In the genomic region with DNA sequence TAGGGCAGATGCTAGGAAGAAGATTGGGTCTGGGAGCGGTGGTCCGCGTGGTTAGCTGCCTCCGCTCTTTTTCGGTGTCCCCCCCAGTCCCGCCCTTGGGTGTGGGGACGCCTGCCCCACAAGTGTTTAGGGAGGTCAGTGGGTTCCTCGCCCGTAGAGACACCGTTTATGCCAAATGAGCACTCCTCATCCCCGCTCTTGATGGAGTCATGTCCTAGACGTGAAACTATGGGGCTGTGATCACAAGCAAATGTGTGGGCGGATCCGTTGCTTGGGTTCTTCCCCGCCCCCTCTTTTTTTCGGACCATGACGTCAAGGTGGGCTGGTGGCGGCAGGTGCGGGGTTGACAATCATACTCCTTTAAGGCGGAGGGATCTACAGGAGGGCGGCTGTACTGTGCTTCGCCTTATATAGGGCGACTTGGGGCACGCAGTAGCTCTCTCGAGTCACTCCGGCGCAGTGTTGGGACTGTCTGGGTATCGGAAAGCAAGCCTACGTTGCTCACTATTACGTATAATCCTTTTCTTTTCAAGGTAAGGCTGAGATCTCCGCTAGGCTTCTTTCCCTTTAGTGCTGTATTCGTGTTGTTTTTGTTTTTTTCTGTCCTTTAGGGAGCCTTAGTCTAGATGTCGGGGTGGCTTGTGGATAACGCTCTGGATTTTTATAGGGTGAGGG, we compare ENCODE assay signal across 1 cellular context.
TF ChIP-seq lines count a peak whose summit lies in the region.

A gene (plus strand): TSS at position 439 of the 675 bp plus-strand sequence. CDS start 1,529 bp downstream, outside the sequence.

TF ChIP-seq in K562, 482 proteins besides CTCF, POLR2A, EP300 and RAD21 (continued from another document and continues in another):
- TF ChIP-seq, protein P1, sequence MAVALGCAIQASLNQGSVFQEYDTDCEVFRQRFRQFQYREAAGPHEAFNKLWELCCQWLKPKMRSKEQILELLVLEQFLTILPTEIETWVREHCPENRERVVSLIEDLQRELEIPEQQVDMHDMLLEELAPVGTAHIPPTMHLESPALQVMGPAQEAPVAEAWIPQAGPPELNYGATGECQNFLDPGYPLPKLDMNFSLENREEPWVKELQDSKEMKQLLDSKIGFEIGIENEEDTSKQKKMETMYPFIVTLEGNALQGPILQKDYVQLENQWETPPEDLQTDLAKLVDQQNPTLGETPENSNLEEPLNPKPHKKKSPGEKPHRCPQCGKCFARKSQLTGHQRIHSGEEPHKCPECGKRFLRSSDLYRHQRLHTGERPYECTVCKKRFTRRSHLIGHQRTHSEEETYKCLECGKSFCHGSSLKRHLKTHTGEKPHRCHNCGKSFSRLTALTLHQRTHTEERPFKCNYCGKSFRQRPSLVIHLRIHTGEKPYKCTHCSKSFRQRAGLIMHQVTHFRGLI (CRISPR knock-in tag; IDR thresholded peaks at IDR 0.05) = no peak
- TF ChIP-seq, protein P2, sequence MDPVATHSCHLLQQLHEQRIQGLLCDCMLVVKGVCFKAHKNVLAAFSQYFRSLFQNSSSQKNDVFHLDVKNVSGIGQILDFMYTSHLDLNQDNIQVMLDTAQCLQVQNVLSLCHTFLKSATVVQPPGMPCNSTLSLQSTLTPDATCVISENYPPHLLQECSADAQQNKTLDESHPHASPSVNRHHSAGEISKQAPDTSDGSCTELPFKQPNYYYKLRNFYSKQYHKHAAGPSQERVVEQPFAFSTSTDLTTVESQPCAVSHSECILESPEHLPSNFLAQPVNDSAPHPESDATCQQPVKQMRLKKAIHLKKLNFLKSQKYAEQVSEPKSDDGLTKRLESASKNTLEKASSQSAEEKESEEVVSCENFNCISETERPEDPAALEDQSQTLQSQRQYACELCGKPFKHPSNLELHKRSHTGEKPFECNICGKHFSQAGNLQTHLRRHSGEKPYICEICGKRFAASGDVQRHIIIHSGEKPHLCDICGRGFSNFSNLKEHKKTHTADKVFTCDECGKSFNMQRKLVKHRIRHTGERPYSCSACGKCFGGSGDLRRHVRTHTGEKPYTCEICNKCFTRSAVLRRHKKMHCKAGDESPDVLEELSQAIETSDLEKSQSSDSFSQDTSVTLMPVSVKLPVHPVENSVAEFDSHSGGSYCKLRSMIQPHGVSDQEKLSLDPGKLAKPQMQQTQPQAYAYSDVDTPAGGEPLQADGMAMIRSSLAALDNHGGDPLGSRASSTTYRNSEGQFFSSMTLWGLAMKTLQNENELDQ (CRISPR knock-in tag; IDR thresholded peaks at IDR 0.05; ENCODE audit: borderline replicate concordance) = peak; percentile 89; the same call in 1 of the 2 replicates
- TF ChIP-seq FOXJ2 (tag; IDR thresholded peaks at IDR 0.05) = peak; percentile 64; the same call in 1 of the 2 replicates
- TF ChIP-seq CBX3 (IDR thresholded peaks at IDR 0.05; ENCODE audit: borderline replicate concordance in 1 of 2, low read length in 2 of 2) = peak in 1 of 2 experiments; percentile 87; a peak in 2 of 3 replicates
- TF ChIP-seq KDM1A (IDR thresholded peaks at IDR 0.05) = 0 out of 4 replicates have a peak, but pooled peaks of 1 of the 2 experiments have one; percentile 2
- TF ChIP-seq, protein P3, sequence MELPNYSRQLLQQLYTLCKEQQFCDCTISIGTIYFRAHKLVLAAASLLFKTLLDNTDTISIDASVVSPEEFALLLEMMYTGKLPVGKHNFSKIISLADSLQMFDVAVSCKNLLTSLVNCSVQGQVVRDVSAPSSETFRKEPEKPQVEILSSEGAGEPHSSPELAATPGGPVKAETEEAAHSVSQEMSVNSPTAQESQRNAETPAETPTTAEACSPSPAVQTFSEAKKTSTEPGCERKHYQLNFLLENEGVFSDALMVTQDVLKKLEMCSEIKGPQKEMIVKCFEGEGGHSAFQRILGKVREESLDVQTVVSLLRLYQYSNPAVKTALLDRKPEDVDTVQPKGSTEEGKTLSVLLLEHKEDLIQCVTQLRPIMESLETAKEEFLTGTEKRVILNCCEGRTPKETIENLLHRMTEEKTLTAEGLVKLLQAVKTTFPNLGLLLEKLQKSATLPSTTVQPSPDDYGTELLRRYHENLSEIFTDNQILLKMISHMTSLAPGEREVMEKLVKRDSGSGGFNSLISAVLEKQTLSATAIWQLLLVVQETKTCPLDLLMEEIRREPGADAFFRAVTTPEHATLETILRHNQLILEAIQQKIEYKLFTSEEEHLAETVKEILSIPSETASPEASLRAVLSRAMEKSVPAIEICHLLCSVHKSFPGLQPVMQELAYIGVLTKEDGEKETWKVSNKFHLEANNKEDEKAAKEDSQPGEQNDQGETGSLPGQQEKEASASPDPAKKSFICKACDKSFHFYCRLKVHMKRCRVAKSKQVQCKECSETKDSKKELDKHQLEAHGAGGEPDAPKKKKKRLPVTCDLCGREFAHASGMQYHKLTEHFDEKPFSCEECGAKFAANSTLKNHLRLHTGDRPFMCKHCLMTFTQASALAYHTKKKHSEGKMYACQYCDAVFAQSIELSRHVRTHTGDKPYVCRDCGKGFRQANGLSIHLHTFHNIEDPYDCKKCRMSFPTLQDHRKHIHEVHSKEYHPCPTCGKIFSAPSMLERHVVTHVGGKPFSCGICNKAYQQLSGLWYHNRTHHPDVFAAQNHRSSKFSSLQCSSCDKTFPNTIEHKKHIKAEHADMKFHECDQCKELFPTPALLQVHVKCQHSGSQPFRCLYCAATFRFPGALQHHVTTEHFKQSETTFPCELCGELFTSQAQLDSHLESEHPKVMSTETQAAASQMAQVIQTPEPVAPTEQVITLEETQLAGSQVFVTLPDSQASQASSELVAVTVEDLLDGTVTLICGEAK (IDR thresholded peaks at IDR 0.05) = peak; percentile 58; the same call in 1 of the 2 replicates
- TF ChIP-seq, protein P3 (CRISPR knock-in tag; IDR thresholded peaks at IDR 0.05) = peak; percentile 67; the same call in 1 of the 2 replicates
- 0 out of 2 replicates have a peak, but pooled peaks have one; percentile 61 for TF ChIP-seq ZKSCAN1 (IDR thresholded peaks at IDR 0.05; ENCODE audit: low read depth, low read length)
- peak; percentile 41 for TF ChIP-seq MEIS2 (IDR thresholded peaks at IDR 0.05; ENCODE audit: partially characterized antibody)
- TF ChIP-seq THRAP3 (IDR thresholded peaks at IDR 0.05; ENCODE audit: borderline replicate concordance) = peak; percentile 99
- TF ChIP-seq NONO (IDR thresholded peaks at IDR 0.05; ENCODE audit: low read depth in 2 of 2, low read length in 1 of 2) = peak; percentile 48 to 92; a peak in 3 of 4 replicates
- TF ChIP-seq, protein P4, sequence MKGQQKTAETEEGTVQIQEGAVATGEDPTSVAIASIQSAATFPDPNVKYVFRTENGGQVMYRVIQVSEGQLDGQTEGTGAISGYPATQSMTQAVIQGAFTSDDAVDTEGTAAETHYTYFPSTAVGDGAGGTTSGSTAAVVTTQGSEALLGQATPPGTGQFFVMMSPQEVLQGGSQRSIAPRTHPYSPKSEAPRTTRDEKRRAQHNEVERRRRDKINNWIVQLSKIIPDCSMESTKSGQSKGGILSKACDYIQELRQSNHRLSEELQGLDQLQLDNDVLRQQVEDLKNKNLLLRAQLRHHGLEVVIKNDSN (CRISPR knock-in tag; IDR thresholded peaks at IDR 0.05) = peak; percentile 46; the same call in 1 of the 2 replicates
- peak; percentile 88; the same call in 1 of the 2 replicates for TF ChIP-seq ZBED1 (IDR thresholded peaks at IDR 0.05)
- peak; percentile 87 for TF ChIP-seq BHLHE40 (IDR thresholded peaks at IDR 0.05; ENCODE audit: low read length)
- TF ChIP-seq, protein P5, sequence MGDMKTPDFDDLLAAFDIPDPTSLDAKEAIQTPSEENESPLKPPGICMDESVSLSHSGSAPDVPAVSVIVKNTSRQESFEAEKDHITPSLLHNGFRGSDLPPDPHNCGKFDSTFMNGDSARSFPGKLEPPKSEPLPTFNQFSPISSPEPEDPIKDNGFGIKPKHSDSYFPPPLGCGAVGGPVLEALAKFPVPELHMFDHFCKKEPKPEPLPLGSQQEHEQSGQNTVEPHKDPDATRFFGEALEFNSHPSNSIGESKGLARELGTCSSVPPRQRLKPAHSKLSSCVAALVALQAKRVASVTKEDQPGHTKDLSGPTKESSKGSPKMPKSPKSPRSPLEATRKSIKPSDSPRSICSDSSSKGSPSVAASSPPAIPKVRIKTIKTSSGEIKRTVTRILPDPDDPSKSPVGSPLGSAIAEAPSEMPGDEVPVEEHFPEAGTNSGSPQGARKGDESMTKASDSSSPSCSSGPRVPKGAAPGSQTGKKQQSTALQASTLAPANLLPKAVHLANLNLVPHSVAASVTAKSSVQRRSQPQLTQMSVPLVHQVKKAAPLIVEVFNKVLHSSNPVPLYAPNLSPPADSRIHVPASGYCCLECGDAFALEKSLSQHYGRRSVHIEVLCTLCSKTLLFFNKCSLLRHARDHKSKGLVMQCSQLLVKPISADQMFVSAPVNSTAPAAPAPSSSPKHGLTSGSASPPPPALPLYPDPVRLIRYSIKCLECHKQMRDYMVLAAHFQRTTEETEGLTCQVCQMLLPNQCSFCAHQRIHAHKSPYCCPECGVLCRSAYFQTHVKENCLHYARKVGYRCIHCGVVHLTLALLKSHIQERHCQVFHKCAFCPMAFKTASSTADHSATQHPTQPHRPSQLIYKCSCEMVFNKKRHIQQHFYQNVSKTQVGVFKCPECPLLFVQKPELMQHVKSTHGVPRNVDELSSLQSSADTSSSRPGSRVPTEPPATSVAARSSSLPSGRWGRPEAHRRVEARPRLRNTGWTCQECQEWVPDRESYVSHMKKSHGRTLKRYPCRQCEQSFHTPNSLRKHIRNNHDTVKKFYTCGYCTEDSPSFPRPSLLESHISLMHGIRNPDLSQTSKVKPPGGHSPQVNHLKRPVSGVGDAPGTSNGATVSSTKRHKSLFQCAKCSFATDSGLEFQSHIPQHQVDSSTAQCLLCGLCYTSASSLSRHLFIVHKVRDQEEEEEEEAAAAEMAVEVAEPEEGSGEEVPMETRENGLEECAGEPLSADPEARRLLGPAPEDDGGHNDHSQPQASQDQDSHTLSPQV (IDR thresholded peaks at IDR 0.05) = no peak
- TF ChIP-seq, protein P6, sequence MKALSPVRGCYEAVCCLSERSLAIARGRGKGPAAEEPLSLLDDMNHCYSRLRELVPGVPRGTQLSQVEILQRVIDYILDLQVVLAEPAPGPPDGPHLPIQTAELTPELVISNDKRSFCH (CRISPR knock-in tag; IDR thresholded peaks at IDR 0.05) = no peak
- TF ChIP-seq, protein P6 (tag; IDR thresholded peaks at IDR 0.05) = peak; percentile 72; the same call in 1 of the 2 replicates
- TF ChIP-seq TCF7 (IDR thresholded peaks at IDR 0.05; ENCODE audit: borderline replicate concordance) = 0 out of 2 replicates have a peak, but pooled peaks have one; percentile 41
- peak; percentile 100 for TF ChIP-seq BRD4 (IDR thresholded peaks at IDR 0.05)
- no peak; the same call in 1 of the 2 replicates for TF ChIP-seq HDAC2 (IDR thresholded peaks at IDR 0.05)
- TF ChIP-seq, protein P7, sequence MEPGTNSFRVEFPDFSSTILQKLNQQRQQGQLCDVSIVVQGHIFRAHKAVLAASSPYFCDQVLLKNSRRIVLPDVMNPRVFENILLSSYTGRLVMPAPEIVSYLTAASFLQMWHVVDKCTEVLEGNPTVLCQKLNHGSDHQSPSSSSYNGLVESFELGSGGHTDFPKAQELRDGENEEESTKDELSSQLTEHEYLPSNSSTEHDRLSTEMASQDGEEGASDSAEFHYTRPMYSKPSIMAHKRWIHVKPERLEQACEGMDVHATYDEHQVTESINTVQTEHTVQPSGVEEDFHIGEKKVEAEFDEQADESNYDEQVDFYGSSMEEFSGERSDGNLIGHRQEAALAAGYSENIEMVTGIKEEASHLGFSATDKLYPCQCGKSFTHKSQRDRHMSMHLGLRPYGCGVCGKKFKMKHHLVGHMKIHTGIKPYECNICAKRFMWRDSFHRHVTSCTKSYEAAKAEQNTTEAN (CRISPR knock-in tag; IDR thresholded peaks at IDR 0.05) = 0 out of 2 replicates have a peak, but pooled peaks have one; percentile 30
- no peak for TF ChIP-seq ZNF644 (tag; IDR thresholded peaks at IDR 0.05; ENCODE audit: low read depth)
- TF ChIP-seq ZFP1 (CRISPR knock-in tag; IDR thresholded peaks at IDR 0.05) = no peak
- TF ChIP-seq MYBL2 (IDR thresholded peaks at IDR 0.05; ENCODE audit: low read depth) = no peak
- no peak for TF ChIP-seq MYBL2 (CRISPR knock-in tag; IDR thresholded peaks at IDR 0.05; ENCODE audit: borderline replicate concordance)
- TF ChIP-seq, protein P8, sequence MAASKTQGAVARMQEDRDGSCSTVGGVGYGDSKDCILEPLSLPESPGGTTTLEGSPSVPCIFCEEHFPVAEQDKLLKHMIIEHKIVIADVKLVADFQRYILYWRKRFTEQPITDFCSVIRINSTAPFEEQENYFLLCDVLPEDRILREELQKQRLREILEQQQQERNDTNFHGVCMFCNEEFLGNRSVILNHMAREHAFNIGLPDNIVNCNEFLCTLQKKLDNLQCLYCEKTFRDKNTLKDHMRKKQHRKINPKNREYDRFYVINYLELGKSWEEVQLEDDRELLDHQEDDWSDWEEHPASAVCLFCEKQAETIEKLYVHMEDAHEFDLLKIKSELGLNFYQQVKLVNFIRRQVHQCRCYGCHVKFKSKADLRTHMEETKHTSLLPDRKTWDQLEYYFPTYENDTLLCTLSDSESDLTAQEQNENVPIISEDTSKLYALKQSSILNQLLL (CRISPR knock-in tag; IDR thresholded peaks at IDR 0.05; ENCODE audit: borderline replicate concordance) = no peak
- TF ChIP-seq SNIP1 (IDR thresholded peaks at IDR 0.05; ENCODE audit: low read depth) = peak; percentile 80
- peak; percentile 50; the same call in 1 of the 2 replicates for TF ChIP-seq ZNF263 (CRISPR knock-in tag; IDR thresholded peaks at IDR 0.05; ENCODE audit: borderline replicate concordance)
- TF ChIP-seq EHMT2 (IDR thresholded peaks at IDR 0.05) = no peak; the same call in 1 of the 2 replicates
- TF ChIP-seq ASH1L (IDR thresholded peaks at IDR 0.05; ENCODE audit: borderline replicate concordance, low read depth, partially characterized antibody) = peak; percentile 68
- peak in 1 of 2 experiments; percentile 68; a peak in 1 of 4 replicates for TF ChIP-seq TEAD1 (CRISPR knock-in tag; IDR thresholded peaks at IDR 0.05)
- TF ChIP-seq MXI1 (IDR thresholded peaks at IDR 0.05; ENCODE audit: low read depth, low read length) = no peak; the same call in 1 of the 2 replicates
- TF ChIP-seq ZNF766 (CRISPR knock-in tag; conservative IDR thresholded peaks at IDR 0.05) = no peak
